In the genomic region with DNA sequence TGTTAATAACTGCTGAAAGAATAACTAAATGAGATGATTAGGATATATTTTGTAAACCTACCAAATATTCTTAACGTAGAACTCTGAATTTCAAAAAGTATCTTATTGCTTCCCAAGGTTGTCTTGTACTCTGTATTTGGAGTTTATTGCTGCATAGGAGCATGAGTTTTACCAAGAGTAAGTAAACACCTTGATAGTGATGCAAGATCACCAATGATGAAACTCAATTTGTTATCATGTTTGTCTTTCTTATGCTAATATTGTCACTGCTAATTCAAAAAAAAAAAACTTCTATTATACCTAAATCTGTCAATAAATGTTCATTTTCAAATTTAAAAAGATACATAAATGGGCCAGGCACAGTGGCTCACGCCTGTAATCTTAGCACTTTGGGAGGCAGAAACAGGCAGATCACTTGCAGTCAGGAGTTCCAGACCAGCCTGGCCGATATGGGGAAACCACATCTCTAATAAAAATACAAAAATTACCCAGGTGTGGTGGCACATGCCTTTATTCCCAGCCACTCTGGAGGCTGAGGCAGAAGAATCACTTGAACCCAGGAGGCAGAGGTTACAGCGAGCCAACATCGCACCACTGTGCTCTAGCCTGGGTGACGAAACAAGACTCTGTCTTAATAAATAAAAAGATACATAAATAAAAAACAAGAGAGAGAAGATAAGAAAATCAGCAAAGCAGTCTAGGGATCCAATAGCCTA, we compare ENCODE assay signal across 25 cellular contexts. TPM values are rescaled to one million over a fixed set of nuclear protein-coding genes. Genes with fewer than 3 reads are reported as not detected.
"Had no signal": no experiment of that assay in that cellular context is flagged by ENCODE, and none has a peak within 500 bp of the region (broad histone marks: within the 10 kb centered on the region; RNA-seq: fewer than 3 reads in every experiment).

No MANE protein-coding gene starts in this region.

- H3K27me3 ChIP-seq: breast epithelium, gastrocnemius medialis, pancreas, sigmoid colon, tibial nerve had no signal

- H3K4me3 ChIP-seq: breast epithelium, gastrocnemius medialis, pancreas, prostate gland, sigmoid colon, tibial nerve had no signal

- DNase-seq: activated CD4-positive, alpha-beta memory T cell treated with anti-CD3 and anti-CD28 coated beads for 36 hours; activated CD4-positive, alpha-beta T cell treated with anti-CD3 and anti-CD28 coated beads, Interleukin-2, amount 10 ng/mL, durations not matched to agents 24 days and 14 days; activated naive CD8-positive, alpha-beta T cell treated with anti-CD3 and anti-CD28 coated beads, Interleukin-2, amount 50 U/mL, for 24 hours; activated T-cell treated with anti-CD3 and anti-CD28 coated beads, Interleukin-2, amount 50 U/mL, for 4 hours; amygdala; dermis blood vessel endothelial cell; effector CD8-positive, alpha-beta T cell; gastrocnemius medialis; glutamatergic neuron; left cardiac atrium; midbrain; naive thymus-derived CD4-positive, alpha-beta T cell; pancreas; retina; sigmoid colon; small intestine; stimulated activated CD4-positive, alpha-beta T cell treated with anti-CD3 and anti-CD28 coated beads, Interleukin-1b, Interleukin-23, amount 100 ng/mL, for 48 hours; stimulated activated CD4-positive, alpha-beta T cell treated with anti-CD3 and anti-CD28 coated beads, Interleukin-4, amount 100 ng/mL, for 4 hours; stimulated activated CD8-positive, alpha-beta memory T cell treated with anti-CD3 and anti-CD28 coated beads, Interleukin-4, amount 100 ng/mL, for 48 hours; stimulated activated naive CD8-positive, alpha-beta T cell treated with anti-CD3 and anti-CD28 coated beads, Interleukin-15, amount 100 ng/mL, for 72 hours; T-cell had no signal

- H3K36me3 ChIP-seq: breast epithelium, pancreas, prostate gland had no signal

- H3K4me1 ChIP-seq: breast epithelium, prostate gland, sigmoid colon had no signal

- H3K9me3 ChIP-seq: gastrocnemius medialis, pancreas, prostate gland, sigmoid colon had no signal

RNA-seq across cellular contexts. Expression of a gene that starts 23.4 kb away (rescaled TPM):
- total RNA-seq: activated CD4-positive, alpha-beta T cell treated with anti-CD3 and anti-CD28 coated beads, Interleukin-2, amount 10 ng/mL, durations not matched to agents 24 days and 14 days; activated T-cell treated with anti-CD3 and anti-CD28 coated beads, Interleukin-2, amount 50 U/mL, for 4 hours; activated T-helper 2 cell treated with anti-CD3 and anti-CD28 coated beads, Interferon-gamma antibody, Interleukin-2, Interleukin-4, amounts not matched to agents 10 μg/mL and 5 μg/mL and 100 μg/mL, durations not matched to agents 14 hours and 24 hours and 36 hours; dermis blood vessel endothelial cell; gastrocnemius medialis; pancreas had no signal
